In the genomic region with DNA sequence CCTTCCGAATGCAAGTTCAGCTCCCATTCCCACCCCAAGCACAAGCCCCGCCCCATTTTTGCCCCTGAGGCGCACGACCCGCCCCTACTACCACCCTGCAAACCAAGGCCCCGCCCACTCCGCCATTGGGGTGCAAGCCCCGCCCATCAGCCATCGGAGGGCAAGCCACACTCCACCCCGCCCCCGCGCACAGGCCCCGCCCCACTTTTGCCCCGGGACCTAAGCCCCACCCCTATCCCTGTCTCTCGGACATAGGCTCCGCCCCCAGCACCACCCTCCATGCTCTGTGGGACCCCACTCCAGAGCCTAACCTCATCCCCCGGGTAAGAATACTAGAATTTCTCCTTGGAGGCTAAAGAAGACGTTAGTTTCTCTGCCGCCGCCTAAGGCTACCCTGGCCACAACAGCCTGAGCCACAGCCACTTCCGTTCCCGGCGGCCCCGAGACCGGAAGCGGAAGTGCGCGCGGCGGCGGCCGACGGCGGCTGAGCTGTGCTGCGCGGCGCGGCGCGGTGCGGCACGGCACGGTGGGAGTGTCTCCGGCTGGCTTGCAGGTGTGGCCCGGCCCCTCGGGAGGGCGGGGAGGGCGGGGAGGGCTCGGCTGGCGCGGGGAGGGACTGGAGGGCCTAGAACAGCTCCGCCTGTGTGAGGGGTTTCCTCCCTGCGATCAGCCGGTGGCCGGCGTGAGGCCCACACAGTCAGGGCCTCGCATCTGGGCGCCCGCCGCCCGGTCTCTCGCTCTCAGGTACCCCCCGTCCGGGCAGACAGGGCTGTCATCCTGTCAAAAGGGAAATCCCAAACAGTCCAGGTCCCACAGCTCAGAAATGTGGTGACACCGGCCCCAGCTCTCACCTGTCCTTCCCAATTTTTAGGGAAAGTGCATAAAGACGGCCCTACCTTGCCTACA, we compare ENCODE assay signal across 1 cellular context.
A peak's percentile ranks its signal among the peaks of the same experiment; 100 is the strongest.
TF ChIP-seq lines count a peak whose summit lies in the region.

TSS of gene ZNF333 (plus strand) at position 451 of the 906 bp plus-strand sequence. CDS start 3,444 bp downstream, outside the sequence.

TF ChIP-seq in K562, 482 proteins besides CTCF, POLR2A, EP300 and RAD21 (continued from another document and continues in another):
- peak; percentile 74; the same call in 1 of the 2 replicates for TF ChIP-seq NKRF (IDR thresholded peaks at IDR 0.05; ENCODE audit: borderline replicate concordance)
- TF ChIP-seq, protein P1, sequence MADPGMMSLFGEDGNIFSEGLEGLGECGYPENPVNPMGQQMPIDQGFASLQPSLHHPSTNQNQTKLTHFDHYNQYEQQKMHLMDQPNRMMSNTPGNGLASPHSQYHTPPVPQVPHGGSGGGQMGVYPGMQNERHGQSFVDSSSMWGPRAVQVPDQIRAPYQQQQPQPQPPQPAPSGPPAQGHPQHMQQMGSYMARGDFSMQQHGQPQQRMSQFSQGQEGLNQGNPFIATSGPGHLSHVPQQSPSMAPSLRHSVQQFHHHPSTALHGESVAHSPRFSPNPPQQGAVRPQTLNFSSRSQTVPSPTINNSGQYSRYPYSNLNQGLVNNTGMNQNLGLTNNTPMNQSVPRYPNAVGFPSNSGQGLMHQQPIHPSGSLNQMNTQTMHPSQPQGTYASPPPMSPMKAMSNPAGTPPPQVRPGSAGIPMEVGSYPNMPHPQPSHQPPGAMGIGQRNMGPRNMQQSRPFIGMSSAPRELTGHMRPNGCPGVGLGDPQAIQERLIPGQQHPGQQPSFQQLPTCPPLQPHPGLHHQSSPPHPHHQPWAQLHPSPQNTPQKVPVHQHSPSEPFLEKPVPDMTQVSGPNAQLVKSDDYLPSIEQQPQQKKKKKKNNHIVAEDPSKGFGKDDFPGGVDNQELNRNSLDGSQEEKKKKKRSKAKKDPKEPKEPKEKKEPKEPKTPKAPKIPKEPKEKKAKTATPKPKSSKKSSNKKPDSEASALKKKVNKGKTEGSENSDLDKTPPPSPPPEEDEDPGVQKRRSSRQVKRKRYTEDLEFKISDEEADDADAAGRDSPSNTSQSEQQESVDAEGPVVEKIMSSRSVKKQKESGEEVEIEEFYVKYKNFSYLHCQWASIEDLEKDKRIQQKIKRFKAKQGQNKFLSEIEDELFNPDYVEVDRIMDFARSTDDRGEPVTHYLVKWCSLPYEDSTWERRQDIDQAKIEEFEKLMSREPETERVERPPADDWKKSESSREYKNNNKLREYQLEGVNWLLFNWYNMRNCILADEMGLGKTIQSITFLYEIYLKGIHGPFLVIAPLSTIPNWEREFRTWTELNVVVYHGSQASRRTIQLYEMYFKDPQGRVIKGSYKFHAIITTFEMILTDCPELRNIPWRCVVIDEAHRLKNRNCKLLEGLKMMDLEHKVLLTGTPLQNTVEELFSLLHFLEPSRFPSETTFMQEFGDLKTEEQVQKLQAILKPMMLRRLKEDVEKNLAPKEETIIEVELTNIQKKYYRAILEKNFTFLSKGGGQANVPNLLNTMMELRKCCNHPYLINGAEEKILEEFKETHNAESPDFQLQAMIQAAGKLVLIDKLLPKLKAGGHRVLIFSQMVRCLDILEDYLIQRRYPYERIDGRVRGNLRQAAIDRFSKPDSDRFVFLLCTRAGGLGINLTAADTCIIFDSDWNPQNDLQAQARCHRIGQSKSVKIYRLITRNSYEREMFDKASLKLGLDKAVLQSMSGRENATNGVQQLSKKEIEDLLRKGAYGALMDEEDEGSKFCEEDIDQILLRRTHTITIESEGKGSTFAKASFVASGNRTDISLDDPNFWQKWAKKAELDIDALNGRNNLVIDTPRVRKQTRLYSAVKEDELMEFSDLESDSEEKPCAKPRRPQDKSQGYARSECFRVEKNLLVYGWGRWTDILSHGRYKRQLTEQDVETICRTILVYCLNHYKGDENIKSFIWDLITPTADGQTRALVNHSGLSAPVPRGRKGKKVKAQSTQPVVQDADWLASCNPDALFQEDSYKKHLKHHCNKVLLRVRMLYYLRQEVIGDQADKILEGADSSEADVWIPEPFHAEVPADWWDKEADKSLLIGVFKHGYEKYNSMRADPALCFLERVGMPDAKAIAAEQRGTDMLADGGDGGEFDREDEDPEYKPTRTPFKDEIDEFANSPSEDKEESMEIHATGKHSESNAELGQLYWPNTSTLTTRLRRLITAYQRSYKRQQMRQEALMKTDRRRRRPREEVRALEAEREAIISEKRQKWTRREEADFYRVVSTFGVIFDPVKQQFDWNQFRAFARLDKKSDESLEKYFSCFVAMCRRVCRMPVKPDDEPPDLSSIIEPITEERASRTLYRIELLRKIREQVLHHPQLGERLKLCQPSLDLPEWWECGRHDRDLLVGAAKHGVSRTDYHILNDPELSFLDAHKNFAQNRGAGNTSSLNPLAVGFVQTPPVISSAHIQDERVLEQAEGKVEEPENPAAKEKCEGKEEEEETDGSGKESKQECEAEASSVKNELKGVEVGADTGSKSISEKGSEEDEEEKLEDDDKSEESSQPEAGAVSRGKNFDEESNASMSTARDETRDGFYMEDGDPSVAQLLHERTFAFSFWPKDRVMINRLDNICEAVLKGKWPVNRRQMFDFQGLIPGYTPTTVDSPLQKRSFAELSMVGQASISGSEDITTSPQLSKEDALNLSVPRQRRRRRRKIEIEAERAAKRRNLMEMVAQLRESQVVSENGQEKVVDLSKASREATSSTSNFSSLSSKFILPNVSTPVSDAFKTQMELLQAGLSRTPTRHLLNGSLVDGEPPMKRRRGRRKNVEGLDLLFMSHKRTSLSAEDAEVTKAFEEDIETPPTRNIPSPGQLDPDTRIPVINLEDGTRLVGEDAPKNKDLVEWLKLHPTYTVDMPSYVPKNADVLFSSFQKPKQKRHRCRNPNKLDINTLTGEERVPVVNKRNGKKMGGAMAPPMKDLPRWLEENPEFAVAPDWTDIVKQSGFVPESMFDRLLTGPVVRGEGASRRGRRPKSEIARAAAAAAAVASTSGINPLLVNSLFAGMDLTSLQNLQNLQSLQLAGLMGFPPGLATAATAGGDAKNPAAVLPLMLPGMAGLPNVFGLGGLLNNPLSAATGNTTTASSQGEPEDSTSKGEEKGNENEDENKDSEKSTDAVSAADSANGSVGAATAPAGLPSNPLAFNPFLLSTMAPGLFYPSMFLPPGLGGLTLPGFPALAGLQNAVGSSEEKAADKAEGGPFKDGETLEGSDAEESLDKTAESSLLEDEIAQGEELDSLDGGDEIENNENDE (IDR thresholded peaks at IDR 0.05; ENCODE audit: low read depth, low read length) = no peak
- no peak for TF ChIP-seq SMARCA4 (IDR thresholded peaks at IDR 0.05)
- no peak for TF ChIP-seq ZNF79 (CRISPR knock-in tag; IDR thresholded peaks at IDR 0.05; ENCODE audit: low read depth)
- TF ChIP-seq MTA1 (IDR thresholded peaks at IDR 0.05; ENCODE audit: borderline replicate concordance) = no peak
- TF ChIP-seq HNRNPUL1 (IDR thresholded peaks at IDR 0.05; ENCODE audit: low read length) = no peak
- TF ChIP-seq, protein P2, sequence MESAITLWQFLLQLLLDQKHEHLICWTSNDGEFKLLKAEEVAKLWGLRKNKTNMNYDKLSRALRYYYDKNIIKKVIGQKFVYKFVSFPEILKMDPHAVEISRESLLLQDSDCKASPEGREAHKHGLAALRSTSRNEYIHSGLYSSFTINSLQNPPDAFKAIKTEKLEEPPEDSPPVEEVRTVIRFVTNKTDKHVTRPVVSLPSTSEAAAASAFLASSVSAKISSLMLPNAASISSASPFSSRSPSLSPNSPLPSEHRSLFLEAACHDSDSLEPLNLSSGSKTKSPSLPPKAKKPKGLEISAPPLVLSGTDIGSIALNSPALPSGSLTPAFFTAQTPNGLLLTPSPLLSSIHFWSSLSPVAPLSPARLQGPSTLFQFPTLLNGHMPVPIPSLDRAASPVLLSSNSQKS (CRISPR knock-in tag; IDR thresholded peaks at IDR 0.05) = no peak
- TF ChIP-seq ZNF280A (IDR thresholded peaks at IDR 0.05; ENCODE audit: low read depth, partially characterized antibody) = no peak
- TF ChIP-seq ZNF174 (CRISPR knock-in tag; IDR thresholded peaks at IDR 0.05) = 0 out of 2 replicates have a peak, but pooled peaks have one; percentile 77
- no peak for TF ChIP-seq KAT8 (IDR thresholded peaks at IDR 0.05; ENCODE audit: low read depth)
- no peak for TF ChIP-seq ZNF3 (CRISPR knock-in tag; IDR thresholded peaks at IDR 0.05)
- TF ChIP-seq ZNF75A (CRISPR knock-in tag; IDR thresholded peaks at IDR 0.05) = no peak
- TF ChIP-seq HIVEP1 (CRISPR knock-in tag; IDR thresholded peaks at IDR 0.05) = no peak
- no peak for TF ChIP-seq L3MBTL2 (IDR thresholded peaks at IDR 0.05)
- no peak for TF ChIP-seq ZNF57 (CRISPR knock-in tag; IDR thresholded peaks at IDR 0.05)
- no peak for TF ChIP-seq SMARCC2 (IDR thresholded peaks at IDR 0.05; ENCODE audit: low read depth)
- TF ChIP-seq PURB (CRISPR knock-in tag; IDR thresholded peaks at IDR 0.05; ENCODE audit: low read depth) = no peak
- no peak for TF ChIP-seq SNRNP70 (optimal IDR thresholded peaks at IDR 0.05; ENCODE audit: low read depth, low read length)
- peak; percentile 91 for TF ChIP-seq RBFOX2 (IDR thresholded peaks at IDR 0.05; ENCODE audit: low read depth, low read length)
- TF ChIP-seq ZNF644 (tag; IDR thresholded peaks at IDR 0.05; ENCODE audit: low read depth) = no peak
- no peak for TF ChIP-seq U2AF1 (optimal IDR thresholded peaks at IDR 0.05; ENCODE audit: low read depth, low read length)
- TF ChIP-seq PCBP1 (IDR thresholded peaks at IDR 0.05; ENCODE audit: low read depth, low read length, poor library complexity, severe bottlenecking) = no peak
- TF ChIP-seq, protein P3, sequence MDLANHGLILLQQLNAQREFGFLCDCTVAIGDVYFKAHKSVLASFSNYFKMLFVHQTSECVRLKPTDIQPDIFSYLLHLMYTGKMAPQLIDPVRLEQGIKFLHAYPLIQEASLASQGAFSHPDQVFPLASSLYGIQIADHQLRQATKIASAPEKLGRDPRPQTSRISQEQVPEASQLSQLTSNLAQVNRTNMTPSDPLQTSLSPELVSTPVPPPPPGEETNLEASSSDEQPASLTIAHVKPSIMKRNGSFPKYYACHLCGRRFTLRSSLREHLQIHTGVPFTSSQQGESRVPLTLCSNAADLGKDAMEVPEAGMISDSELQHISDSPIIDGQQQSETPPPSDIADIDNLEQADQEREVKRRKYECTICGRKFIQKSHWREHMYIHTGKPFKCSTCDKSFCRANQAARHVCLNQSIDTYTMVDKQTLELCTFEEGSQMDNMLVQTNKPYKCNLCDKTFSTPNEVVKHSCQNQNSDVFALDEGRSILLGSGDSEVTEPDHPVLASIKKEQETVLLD (IDR thresholded peaks at IDR 0.05) = no peak
- 0 out of 2 replicates have a peak, but pooled peaks have one; percentile 44 for TF ChIP-seq ZBTB12 (CRISPR knock-in tag; IDR thresholded peaks at IDR 0.05)
- no peak for TF ChIP-seq HDGF (IDR thresholded peaks at IDR 0.05)
- no peak for TF ChIP-seq TEAD2 (tag; IDR thresholded peaks at IDR 0.05)
- TF ChIP-seq ELF4 (CRISPR knock-in tag; IDR thresholded peaks at IDR 0.05) = no peak; the same call in 1 of the 2 replicates
- TF ChIP-seq MAFF (IDR thresholded peaks at IDR 0.05; ENCODE audit: low read length) = no peak
- no peak for TF ChIP-seq DIDO1 (tag; IDR thresholded peaks at IDR 0.05; ENCODE audit: low read depth)
- TF ChIP-seq KDM4B (IDR thresholded peaks at IDR 0.05; ENCODE audit: borderline replicate concordance in 2 of 2, low read depth in 1 of 2) = 0 out of 4 replicates have a peak, but pooled peaks of 1 of the 2 experiments have one; percentile 64
- no peak for TF ChIP-seq PHB (CRISPR knock-in tag; IDR thresholded peaks at IDR 0.05)
- no peak for TF ChIP-seq POU5F1 (IDR thresholded peaks at IDR 0.05; ENCODE audit: borderline replicate concordance, low read depth, low read length, partially characterized antibody)
- TF ChIP-seq, protein P4, sequence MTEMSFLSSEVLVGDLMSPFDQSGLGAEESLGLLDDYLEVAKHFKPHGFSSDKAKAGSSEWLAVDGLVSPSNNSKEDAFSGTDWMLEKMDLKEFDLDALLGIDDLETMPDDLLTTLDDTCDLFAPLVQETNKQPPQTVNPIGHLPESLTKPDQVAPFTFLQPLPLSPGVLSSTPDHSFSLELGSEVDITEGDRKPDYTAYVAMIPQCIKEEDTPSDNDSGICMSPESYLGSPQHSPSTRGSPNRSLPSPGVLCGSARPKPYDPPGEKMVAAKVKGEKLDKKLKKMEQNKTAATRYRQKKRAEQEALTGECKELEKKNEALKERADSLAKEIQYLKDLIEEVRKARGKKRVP (CRISPR knock-in tag; IDR thresholded peaks at IDR 0.05) = no peak
- TF ChIP-seq, protein P5, sequence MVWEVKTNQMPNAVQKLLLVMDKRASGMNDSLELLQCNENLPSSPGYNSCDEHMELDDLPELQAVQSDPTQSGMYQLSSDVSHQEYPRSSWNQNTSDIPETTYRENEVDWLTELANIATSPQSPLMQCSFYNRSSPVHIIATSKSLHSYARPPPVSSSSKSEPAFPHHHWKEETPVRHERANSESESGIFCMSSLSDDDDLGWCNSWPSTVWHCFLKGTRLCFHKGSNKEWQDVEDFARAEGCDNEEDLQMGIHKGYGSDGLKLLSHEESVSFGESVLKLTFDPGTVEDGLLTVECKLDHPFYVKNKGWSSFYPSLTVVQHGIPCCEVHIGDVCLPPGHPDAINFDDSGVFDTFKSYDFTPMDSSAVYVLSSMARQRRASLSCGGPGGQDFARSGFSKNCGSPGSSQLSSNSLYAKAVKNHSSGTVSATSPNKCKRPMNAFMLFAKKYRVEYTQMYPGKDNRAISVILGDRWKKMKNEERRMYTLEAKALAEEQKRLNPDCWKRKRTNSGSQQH (CRISPR knock-in tag; IDR thresholded peaks at IDR 0.05) = no peak
